In genomic region chr13:98297043-98297442, GRCh38 we compare ENCODE assay signal across 15 cellular contexts.
DNase-seq lines count a peak whose midpoint lies in the region; ATAC-seq and TF ChIP-seq lines count a peak whose summit lies in the region.
"Had no signal": no experiment of that assay in that cellular context is flagged by ENCODE, and none has a peak within 500 bp of the region (broad histone marks: within the 10 kb centered on the region; RNA-seq: fewer than 3 reads in every experiment).

No MANE protein-coding gene starts in this region.

- H3K36me3 ChIP-seq in testis (ENCODE audit: low read depth, missing control alignments), result no peaks in the 10 kb centered on the region
- H3K36me3 ChIP-seq: Peyer's patch had no signal

- WGBS in testis, 2 donors, result 86 to 88% methylated on average over 5 of the region's 5 CpGs

- peaks cover 13% of the 10 kb centered on the region for H3K4me1 ChIP-seq in testis

- intact Hi-C loops in testis (cut with DNase I; ENCODE audit: low total_unique reads), result no loop called here

- no peak for TF ChIP-seq CTCF in testis (IDR thresholded peaks at IDR 0.05)

- ATAC-seq in GM21786 (IDR thresholded peaks at IDR 0.05; ENCODE audit: unreplicated experiment), result no peak
- ATAC-seq in esophagus mucosa, result no peak

- H3K27ac ChIP-seq in testis, result no peak overlapping the region
- H3K27ac ChIP-seq: Peyer's patch had no signal

- TF ChIP-seq POLR2A in testis (IDR thresholded peaks at IDR 0.05), result no peak

- DNase-seq in COLO668 (lab: John Stamatoyannopoulos, UW; ENCODE audit: unreplicated experiment) (peak; percentile 43), DMS79 treated with DMSO at 0.1 percent for 48 hours (lab: John Stamatoyannopoulos, UW) (peak; percentile 88), NCI-H146 treated with DMSO at 0.1 percent for 48 hours (lab: John Stamatoyannopoulos, UW; ENCODE audit: unreplicated experiment) (peak; percentile 94), SHP77 treated with DMSO at 0.1 percent for 48 hours (lab: John Stamatoyannopoulos, UW) (peak; percentile 72), testis (no peak), mucosa of gallbladder (ENCODE audit: low spot score) (no peak)
- DNase-seq: CD4-positive, alpha-beta T cell; Karpas-422; NCI-H187; NCI-H345; NCI-H82; Peyer's patch; Right ventricle myocardium superior had no signal

- H3K4me3 ChIP-seq in testis, result no peak overlapping the region
- H3K4me3 ChIP-seq: Peyer's patch had no signal

- H3K9me3 ChIP-seq in testis, result no peaks in the 10 kb centered on the region
- H3K9me3 ChIP-seq: Peyer's patch had no signal

- no peaks in the 10 kb centered on the region for H3K27me3 ChIP-seq in testis
- H3K27me3 ChIP-seq: Peyer's patch had no signal

Comparison
In these comparisons a context has a peak if more than half of its experiments do, and no peak if none do; other contexts are left out.
1. DNase-seq: peak in COLO668 (single experiment), DMS79 treated with DMSO at 0.1 percent for 48 hours (single experiment), NCI-H146 treated with DMSO at 0.1 percent for 48 hours (single experiment) and SHP77 treated with DMSO at 0.1 percent for 48 hours (single experiment); none in testis (single experiment) and mucosa of gallbladder (single experiment).